In the genomic region with DNA sequence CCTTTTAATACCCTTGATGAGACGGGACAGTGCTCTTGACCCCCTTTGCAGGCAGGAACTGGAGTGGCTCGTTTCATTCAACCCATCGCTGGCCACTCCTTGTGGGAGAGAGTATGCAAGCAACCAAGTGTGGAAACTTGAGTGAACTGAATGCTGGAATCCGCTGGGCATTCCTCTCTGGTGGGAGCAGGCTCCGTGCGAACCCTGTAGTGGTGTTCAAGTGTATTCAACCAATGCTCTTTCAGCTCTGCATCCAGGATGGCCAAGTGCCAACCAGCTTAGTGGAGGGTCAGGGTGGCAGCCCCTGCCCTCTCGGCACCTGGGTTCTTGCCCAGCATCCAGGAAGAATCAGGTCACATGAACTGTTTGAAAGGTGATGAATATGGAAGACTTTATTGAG, we compare ENCODE assay signal across 8 cellular contexts. TPM values are rescaled to one million over a fixed set of nuclear protein-coding genes. Genes with fewer than 3 reads are reported as not detected.
"Had no signal": no experiment of that assay in that cellular context is flagged by ENCODE, and none has a peak within 500 bp of the region (broad histone marks: within the 10 kb centered on the region; RNA-seq: fewer than 3 reads in every experiment).

No MANE protein-coding gene starts in this region.

- H3K27ac Mint-ChIP-seq: GM23338, H9, HFFc6, IgD-negative memory B cell had no signal

- H3K4me3 ChIP-seq: GM23338 had no signal

- H2AFZ ChIP-seq: GM23338 had no signal

- H3K9me3 Mint-ChIP-seq: GM23338, H9, IgD-negative memory B cell had no signal

- ATAC-seq: GM23338, HepG2 had no signal

- H3K27ac ChIP-seq: HL-60 had no signal

- H3K4me3 Mint-ChIP-seq: GM23338, H9, HFFc6, IgD-negative memory B cell had no signal

- DNase-seq: H9, HCEC 1CT, HFFc6, KBM-7 had no signal

- H3K4me2 ChIP-seq: GM23338 had no signal

- H3K36me3 Mint-ChIP-seq: IgD-negative memory B cell had no signal

RNA-seq across cellular contexts. Expression of a gene that starts 3.3 kb away (rescaled TPM):
- polyA plus RNA-seq: HepG2, IgD-negative memory B cell had no signal
